ENCODE assay signal across 29 cellular contexts in genomic region chr1:153973071-153973470, GRCh38. TPM values are rescaled to one million over a fixed set of nuclear protein-coding genes. Genes with fewer than 3 reads are reported as not detected.
DNase-seq lines count a peak whose midpoint lies in the region; ATAC-seq, FAIRE-seq and TF ChIP-seq lines count a peak whose summit lies in the region.
"Had no signal": no experiment of that assay in that cellular context is flagged by ENCODE, and none has a peak within 500 bp of the region (broad histone marks: within the 10 kb centered on the region; RNA-seq: fewer than 3 reads in every experiment).

No MANE protein-coding gene starts in this region.

- no peak for FAIRE-seq in endothelial cell of umbilical vein (lab: Jason Lieb, UNC)
- FAIRE-seq: bronchial epithelial cell, GM18507, keratinocyte had no signal

- no peaks in the 10 kb centered on the region for H3K9me3 Mint-ChIP-seq in type B pancreatic cell
- H3K9me3 Mint-ChIP-seq: CD14-positive monocyte; stimulated activated naive CD8-positive, alpha-beta T cell treated with anti-CD3 and anti-CD28 coated beads, Interleukin-15, amount 100 ng/mL, for 72 hours had no signal

- DNase-seq in cardiac muscle cell (ENCODE audit: low read depth in 1 of 2, low spot score in 1 of 2), result no peak
- DNase-seq in right cardiac atrium, result no peak
- no peak for DNase-seq in RWPE1 (ENCODE audit: low spot score)
- DNase-seq in endothelial cell of umbilical vein (ENCODE audit: low read depth, low spot score), result no peak
- no peak for DNase-seq in type B pancreatic cell (ENCODE audit: extremely low spot score, unreplicated experiment)
- no peak for DNase-seq in GM13976 (ENCODE audit: low spot score)
- DNase-seq in central memory CD4-positive, alpha-beta T cell, result no peak
- DNase-seq: activated CD4-positive, alpha-beta T cell treated with anti-CD3 and anti-CD28 coated beads, Interleukin-2, amount 50 U/mL, for 4 hours; activated CD8-positive, alpha-beta memory T cell treated with anti-CD3 and anti-CD28 coated beads, Interleukin-2, amount 50 U/mL, for 48 hours; activated effector memory CD4-positive, alpha-beta T cell treated with anti-CD3 and anti-CD28 coated beads, Interleukin-2, amount 50 U/mL, for 16 hours; amygdala; GOT3; Kasumi-1; NCI-H1048; NCI-H1930; NCI-H226; NCI-H82; sigmoid colon; stimulated activated CD4-positive, alpha-beta T cell treated with anti-CD3 and anti-CD28 coated beads, Interleukin-15, amount 100 ng/mL, for 24 hours; stimulated activated naive CD8-positive, alpha-beta T cell treated with anti-CD3 and anti-CD28 coated beads, Interleukin-15, amount 100 ng/mL, for 72 hours; T-helper 9 cell; thyroid gland; WERI-Rb-1 had no signal

- H3K9ac ChIP-seq in endothelial cell of umbilical vein (replicated peaks; ENCODE audit: extremely low read depth, insufficient read depth, low read length), result no peak overlapping the region

- H3K36me3 ChIP-seq in cardiac muscle cell (peaks cover 19% of the 10 kb centered on the region), endothelial cell of umbilical vein (ENCODE audit: control insufficient read depth in 2 of 2, extremely low read depth in 1 of 2, insufficient read depth in 2 of 2, low read length in 2 of 2) (peaks cover 3 to 13% of the 10 kb centered on the region in 2 experiments), gastroesophageal sphincter (peaks cover 0 to 39% of the 10 kb centered on the region in 2 donors)

- no peak overlapping the region for H2AFZ ChIP-seq in endothelial cell of umbilical vein (ENCODE audit: low read depth, low read length)

- in situ Hi-C loops in GM13976 (cut with MboI; ENCODE audit: low sequenced_read_pairs, unreplicated experiment), result no loop called here

- peak overlapping the region; percentile 43 for H3K27ac Mint-ChIP-seq in type B pancreatic cell

- H3K4me3 ChIP-seq in cardiac muscle cell, result no peak overlapping the region
- H3K4me3 ChIP-seq in right cardiac atrium (ENCODE audit: low read length), result no peak overlapping the region
- H3K4me3 ChIP-seq in endothelial cell of umbilical vein (replicated peaks in 1 of 3; ENCODE audit: insufficient read depth in 1 of 3, low read depth in 1 of 3, low read length in 3 of 3), result no peak overlapping the region
- no peak overlapping the region for H3K4me3 ChIP-seq in gastroesophageal sphincter
- H3K4me3 ChIP-seq: coronary artery, sigmoid colon, thyroid gland had no signal

- intact Hi-C loops in right cardiac atrium (cut with DNase I) (no loop called here), endothelial cell of umbilical vein (cut with micrococcal nuclease) (no loop called here)

- peaks cover 16% of the 10 kb centered on the region for H3K79me2 ChIP-seq in endothelial cell of umbilical vein (ENCODE audit: control insufficient read depth, insufficient read depth, low read length)

- H3K36me3 Mint-ChIP-seq in type B pancreatic cell, result peaks cover 13% of the 10 kb centered on the region

- peaks cover 12% of the 10 kb centered on the region for H3K4me1 ChIP-seq in cardiac muscle cell (ENCODE audit: low read depth)
- peaks cover 5% of the 10 kb centered on the region for H3K4me1 ChIP-seq in right cardiac atrium (ENCODE audit: control insufficient read depth, insufficient read depth, low read length)
- peaks cover 14% of the 10 kb centered on the region for H3K4me1 ChIP-seq in endothelial cell of umbilical vein (ENCODE audit: control insufficient read depth, extremely low read depth, insufficient read depth, low read length)
- H3K4me1 ChIP-seq in gastroesophageal sphincter, result peaks cover 0 to 31% (median 11%) of the 10 kb centered on the region in 3 donors

- dilution Hi-C loops in endothelial cell of umbilical vein (cut with MboI; ENCODE audit: extremely low pct_ligation_motif_present, low sequenced_read_pairs), result no loop called here

- POLR2A ChIA-PET in RWPE1 (lab: Yijun Ruan, JAX; ENCODE audit: low non-redundant PET) (no interaction called here), endothelial cell of umbilical vein (lab: Charles Lee) (no interaction called here)

- peak overlapping the region; percentile 36 for H3K4me3 Mint-ChIP-seq in type B pancreatic cell
- H3K4me3 Mint-ChIP-seq: stimulated activated naive CD8-positive, alpha-beta T cell treated with anti-CD3 and anti-CD28 coated beads, Interleukin-15, amount 100 ng/mL, for 72 hours had no signal

- H3K27ac ChIP-seq in cardiac muscle cell (peak overlapping the region; percentile 13), right cardiac atrium (ENCODE audit: low read length) (no peak overlapping the region), RWPE1 (peak overlapping the region; percentile 33), endothelial cell of umbilical vein (ENCODE audit: insufficient read depth, low read depth, low read length) (no peak overlapping the region), gastroesophageal sphincter (no peak overlapping the region)
- H3K27ac ChIP-seq: coronary artery, sigmoid colon, thyroid gland, WERI-Rb-1 had no signal

- H3K27me3 ChIP-seq in cardiac muscle cell (no peaks in the 10 kb centered on the region), right cardiac atrium (ENCODE audit: control insufficient read depth, insufficient read depth) (no peaks in the 10 kb centered on the region), endothelial cell of umbilical vein (ENCODE audit: control insufficient read depth in 2 of 2, insufficient read depth in 2 of 2, low read length in 2 of 2) (no peaks in the 10 kb centered on the region), gastroesophageal sphincter (no peaks in the 10 kb centered on the region)
- H3K27me3 ChIP-seq: sigmoid colon, thyroid gland had no signal

- whole genome bisulfite sequencing in right cardiac atrium, result 91% methylated on average over 3 of the region's 3 CpGs
- 84 to 90% methylated on average over 1 to 3 of the region's 3 CpGs for WGBS in gastroesophageal sphincter (ENCODE audit: low coverage in 1 of 2), 2 donors

- TF ChIP-seq EP300 in gastroesophageal sphincter (IDR thresholded peaks at IDR 0.05), result no peak

- H4K20me1 ChIP-seq in endothelial cell of umbilical vein (replicated peaks; ENCODE audit: control insufficient read depth, extremely low read depth, insufficient read depth, low read length), result no peaks in the 10 kb centered on the region

- no peaks in the 10 kb centered on the region for H3K9me1 ChIP-seq in endothelial cell of umbilical vein (replicated peaks; ENCODE audit: control insufficient read depth, extremely low read depth, insufficient read depth, low read length)

- no peaks in the 10 kb centered on the region for H3K27me3 Mint-ChIP-seq in type B pancreatic cell
- H3K27me3 Mint-ChIP-seq: stimulated activated naive CD8-positive, alpha-beta T cell treated with anti-CD3 and anti-CD28 coated beads, Interleukin-15, amount 100 ng/mL, for 72 hours had no signal

- H3K9me3 ChIP-seq in cardiac muscle cell (ENCODE audit: low read depth) (no peaks in the 10 kb centered on the region), right cardiac atrium (ENCODE audit: control insufficient read depth, low read length) (no peaks in the 10 kb centered on the region), endothelial cell of umbilical vein (replicated peaks; ENCODE audit: control insufficient read depth, insufficient read depth, low read length) (no peaks in the 10 kb centered on the region), gastroesophageal sphincter (no peaks in the 10 kb centered on the region)
- H3K9me3 ChIP-seq: sigmoid colon, thyroid gland had no signal

- no peak for TF ChIP-seq CTCF in cardiac muscle cell (IDR thresholded peaks at IDR 0.05; ENCODE audit: low read depth, low read length)
- TF ChIP-seq CTCF in RWPE1 (conservative IDR thresholded peaks at IDR 0.05; ENCODE audit: low read depth), result no peak
- no peak for TF ChIP-seq CTCF in endothelial cell of umbilical vein (IDR thresholded peaks at IDR 0.05; ENCODE audit: extremely low read depth in 1 of 2, insufficient read depth in 1 of 2, low read depth in 1 of 2, low read length in 2 of 2)
- no peak for TF ChIP-seq CTCF in type B pancreatic cell (conservative IDR thresholded peaks at IDR 0.05)
- no peak for TF ChIP-seq CTCF in GM13976 (IDR thresholded peaks at IDR 0.05; ENCODE audit: borderline replicate concordance, control extremely low read depth, extremely low read depth, insufficient read depth, missing control alignments)
- TF ChIP-seq CTCF in gastroesophageal sphincter (IDR thresholded peaks at IDR 0.05), result no peak

- CTCF ChIA-PET in RWPE1 (lab: Yijun Ruan, JAX), result interaction anchor here (0.6 to 0.9 kb wide), 2 partner anchors 13 to 305 kb away, joined by 4 to 5 read pairs; partner anchors contain the start of gene RAB13
- CTCF ChIA-PET in endothelial cell of umbilical vein (lab: Charles Lee), result interaction anchor here (1.1 kb wide), 1 partner anchor 27 kb away, joined by 3 read pairs; the partner anchor contains the start of gene DENND4B

- TF ChIP-seq POLR2A in endothelial cell of umbilical vein (IDR thresholded peaks at IDR 0.05; ENCODE audit: low read depth, low read length), result peak; percentile 34
- no peak for TF ChIP-seq POLR2A in gastroesophageal sphincter (IDR thresholded peaks at IDR 0.05)

- H3K4me2 ChIP-seq in endothelial cell of umbilical vein (ENCODE audit: insufficient read depth, low read length), result no peak overlapping the region

- BruUV-seq in endothelial cell of umbilical vein (replicated peaks; lab: Mats Ljungman, UMichigan), result no TSS peak

- ATAC-seq in right cardiac atrium (no peak), gastroesophageal sphincter (no peak)
- ATAC-seq: stimulated activated naive CD8-positive, alpha-beta T cell treated with anti-CD3 and anti-CD28 coated beads, Interleukin-15, amount 100 ng/mL, for 72 hours had no signal

- H3K4me1 Mint-ChIP-seq in type B pancreatic cell (ENCODE audit: unreplicated experiment), result peaks cover 15% of the 10 kb centered on the region

RNA-seq across cellular contexts. Expression of gene JTB, which starts 4.4 kb away (rescaled TPM):
- 161 and 315 TPM in 2 replicates for total RNA-seq in cardiac muscle cell
- polyA plus RNA-seq in cardiac muscle cell, result 137 and 169 TPM in 2 replicates
- total RNA-seq in right cardiac atrium, result 100 to 1,000 TPM in 2 of 4 donors, 10 to 100 TPM in 2; 92.1 to 108 (median 102) TPM
- 143 TPM for polyA plus RNA-seq in right cardiac atrium
- 89.0 and 90.2 TPM in 2 replicates for total RNA-seq in endothelial cell of umbilical vein
- 144 and 149 TPM in 2 replicates for polyA plus RNA-seq in endothelial cell of umbilical vein
- 188 and 199 TPM in 2 replicates for polyA plus RNA-seq in endothelial cell of umbilical vein (2011; cell fraction: cytosol; rRNA removed)
- 83.8 and 93.5 TPM in 2 replicates for polyA plus RNA-seq in endothelial cell of umbilical vein (2011; cell fraction: nucleus; rRNA removed)
- polyA plus RNA-seq in endothelial cell of umbilical vein (2012), result 79.7 and 116 TPM in 2 replicates
- polyA minus RNA-seq in endothelial cell of umbilical vein, result 34.8 and 34.9 TPM in 2 replicates
- 104 TPM for polyA minus RNA-seq in endothelial cell of umbilical vein (2011; cell fraction: cytosol; rRNA and poly(A)+ RNA removed)
- 10.7 and 14.9 TPM in 2 replicates for polyA minus RNA-seq in endothelial cell of umbilical vein (2011; cell fraction: nucleus; rRNA and poly(A)+ RNA removed)
- 99.2 and 153 TPM in 2 replicates for total RNA-seq in type B pancreatic cell (ENCODE audit: low replicate concordance)
- 100 to 1,000 TPM; 158 to 193 (median 180) TPM for total RNA-seq in gastroesophageal sphincter

RNA-seq across cellular contexts. Expression of gene CREB3L4, which starts 5.4 kb away (rescaled TPM):
- 34.0 and 49.5 TPM in 2 replicates for total RNA-seq in cardiac muscle cell
- 25.3 and 31.5 TPM in 2 replicates for polyA plus RNA-seq in cardiac muscle cell
- 1 to 10 TPM; 4.3 to 6.0 (median 4.8) TPM for total RNA-seq in right cardiac atrium
- polyA plus RNA-seq in right cardiac atrium, result 6.0 TPM
- 8.1 and 9.9 TPM in 2 replicates for total RNA-seq in endothelial cell of umbilical vein
- polyA plus RNA-seq in endothelial cell of umbilical vein, result 11.7 and 12.1 TPM in 2 replicates
- polyA plus RNA-seq in endothelial cell of umbilical vein (2011; cell fraction: cytosol; rRNA removed), result 10.0 and 11.5 TPM in 2 replicates
- polyA plus RNA-seq in endothelial cell of umbilical vein (2011; cell fraction: nucleus; rRNA removed), result 30.6 and 32.2 TPM in 2 replicates
- polyA plus RNA-seq in endothelial cell of umbilical vein (2012), result 4.3 and 4.4 TPM in 2 replicates
- polyA minus RNA-seq in endothelial cell of umbilical vein, result 7.1 and 10.0 TPM in 2 replicates
- polyA minus RNA-seq in endothelial cell of umbilical vein (2011; cell fraction: cytosol; rRNA and poly(A)+ RNA removed), result 10.0 TPM
- 4.3 and 4.5 TPM in 2 replicates for polyA minus RNA-seq in endothelial cell of umbilical vein (2011; cell fraction: nucleus; rRNA and poly(A)+ RNA removed)
- 17.2 and 31.8 TPM in 2 replicates for total RNA-seq in type B pancreatic cell (ENCODE audit: low replicate concordance)
- 10 to 100 TPM in 1 of 4 donors, 1 to 10 TPM in 3; 5.1 to 10.4 (median 6.8) TPM for total RNA-seq in gastroesophageal sphincter

RNA-seq across cellular contexts. Expression of gene SLC39A1, which starts 9.7 kb away (rescaled TPM):
- total RNA-seq in cardiac muscle cell (75.8 and 83.4 TPM in 2 replicates), right cardiac atrium (10 to 100 TPM; 61.2 to 71.4 (median 65.1) TPM), endothelial cell of umbilical vein (75.8 and 77.1 TPM in 2 replicates), type B pancreatic cell (ENCODE audit: low replicate concordance) (75.7 and 93.4 TPM in 2 replicates), gastroesophageal sphincter (100 to 1,000 TPM in 3 of 4 donors, 10 to 100 TPM in 1; 64.8 to 115 (median 106) TPM)
- polyA plus RNA-seq in cardiac muscle cell (71.2 and 72.6 TPM in 2 replicates), right cardiac atrium (61.3 TPM), endothelial cell of umbilical vein (98.0 and 111 TPM in 2 replicates)
- polyA plus RNA-seq in endothelial cell of umbilical vein (2011; cell fraction: cytosol; rRNA removed), result 75.7 and 79.8 TPM in 2 replicates
- polyA plus RNA-seq in endothelial cell of umbilical vein (2011; cell fraction: nucleus; rRNA removed), result 38.6 and 38.8 TPM in 2 replicates
- 60.2 and 62.4 TPM in 2 replicates for polyA plus RNA-seq in endothelial cell of umbilical vein (2012)
- 71.0 and 80.0 TPM in 2 replicates for polyA minus RNA-seq in endothelial cell of umbilical vein
- polyA minus RNA-seq in endothelial cell of umbilical vein (2011; cell fraction: cytosol; rRNA and poly(A)+ RNA removed), result 81.8 TPM
- polyA minus RNA-seq in endothelial cell of umbilical vein (2011; cell fraction: nucleus; rRNA and poly(A)+ RNA removed), result 12.9 and 17.4 TPM in 2 replicates

RNA-seq across cellular contexts. Expression of gene RAB13, which starts 13.1 kb away (rescaled TPM):
- total RNA-seq in cardiac muscle cell (30.6 and 37.6 TPM in 2 replicates), right cardiac atrium (10 to 100 TPM; 62.2 to 78.2 (median 69.5) TPM), endothelial cell of umbilical vein (124 and 135 TPM in 2 replicates), type B pancreatic cell (ENCODE audit: low replicate concordance) (79.3 and 90.1 TPM in 2 replicates), gastroesophageal sphincter (10 to 100 TPM; 43.6 to 50.7 (median 48.9) TPM)
- polyA plus RNA-seq in cardiac muscle cell (90.6 and 108 TPM in 2 replicates), right cardiac atrium (103 TPM), endothelial cell of umbilical vein (54.6 and 76.0 TPM in 2 replicates)
- polyA plus RNA-seq in endothelial cell of umbilical vein (2011; cell fraction: cytosol; rRNA removed), result 150 and 157 TPM in 2 replicates
- 42.8 and 52.7 TPM in 2 replicates for polyA plus RNA-seq in endothelial cell of umbilical vein (2011; cell fraction: nucleus; rRNA removed)
- 228 and 229 TPM in 2 replicates for polyA plus RNA-seq in endothelial cell of umbilical vein (2012)
- 61.1 and 63.2 TPM in 2 replicates for polyA minus RNA-seq in endothelial cell of umbilical vein
- polyA minus RNA-seq in endothelial cell of umbilical vein (2011; cell fraction: cytosol; rRNA and poly(A)+ RNA removed), result 13.4 TPM
- 12.9 and 13.4 TPM in 2 replicates for polyA minus RNA-seq in endothelial cell of umbilical vein (2011; cell fraction: nucleus; rRNA and poly(A)+ RNA removed)

RNA-seq across cellular contexts. Expression of gene CRTC2, which starts 14.7 kb away (rescaled TPM):
- 11.9 and 17.9 TPM in 2 replicates for total RNA-seq in cardiac muscle cell
- 24.8 and 34.4 TPM in 2 replicates for polyA plus RNA-seq in cardiac muscle cell
- 10 to 100 TPM; 23.4 to 32.8 (median 26.2) TPM for total RNA-seq in right cardiac atrium
- polyA plus RNA-seq in right cardiac atrium, result 26.9 TPM
- total RNA-seq in endothelial cell of umbilical vein, result 39.0 and 42.2 TPM in 2 replicates
- 40.2 and 47.5 TPM in 2 replicates for polyA plus RNA-seq in endothelial cell of umbilical vein
- 22.6 and 23.0 TPM in 2 replicates for polyA plus RNA-seq in endothelial cell of umbilical vein (2011; cell fraction: cytosol; rRNA removed)
- 76.2 and 122 TPM in 2 replicates for polyA plus RNA-seq in endothelial cell of umbilical vein (2011; cell fraction: nucleus; rRNA removed)
- 22.8 and 25.2 TPM in 2 replicates for polyA plus RNA-seq in endothelial cell of umbilical vein (2012)
- 44.8 and 55.2 TPM in 2 replicates for polyA minus RNA-seq in endothelial cell of umbilical vein
- 11.1 TPM for polyA minus RNA-seq in endothelial cell of umbilical vein (2011; cell fraction: cytosol; rRNA and poly(A)+ RNA removed)
- polyA minus RNA-seq in endothelial cell of umbilical vein (2011; cell fraction: nucleus; rRNA and poly(A)+ RNA removed), result 49.1 and 54.9 TPM in 2 replicates
- 31.1 and 36.0 TPM in 2 replicates for total RNA-seq in type B pancreatic cell (ENCODE audit: low replicate concordance)
- total RNA-seq in gastroesophageal sphincter, result 10 to 100 TPM; 13.9 to 21.2 (median 15.6) TPM

Comparison
In these comparisons a context has a peak if more than half of its experiments do, and no peak if none do; other contexts are left out.
1. H3K27ac ChIP-seq: peak in cardiac muscle cell (single experiment) and RWPE1 (single experiment); none in right cardiac atrium (single experiment), endothelial cell of umbilical vein (single experiment) and gastroesophageal sphincter (0 of 4).